Comparison of ENCODE assay signal across 1 cellular context in the genomic region with DNA sequence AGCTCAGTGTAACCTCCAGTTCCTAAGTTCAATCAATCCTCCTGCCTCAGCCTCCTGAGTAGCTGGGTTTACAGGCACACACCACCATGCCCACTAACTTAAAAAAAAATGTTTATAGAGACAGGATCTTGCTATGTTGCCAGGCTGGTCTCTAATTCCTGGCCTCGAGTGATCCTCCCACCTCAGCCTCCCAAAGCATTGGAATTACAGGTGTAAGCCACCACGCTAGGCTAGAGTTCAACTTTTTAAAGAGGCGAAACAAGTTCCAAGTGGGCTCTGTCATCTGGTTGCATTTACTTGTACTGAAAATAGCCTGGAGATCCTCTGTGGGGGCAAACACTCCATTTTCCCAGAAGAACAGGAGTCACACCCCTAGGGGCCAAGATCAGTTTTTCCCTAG.
TF ChIP-seq lines count a peak whose summit lies in the region.

No MANE protein-coding gene starts in this region.

TF ChIP-seq in IMR-90, 13 proteins besides CTCF, POLR2A, EP300 and RAD21:
- TF ChIP-seq RFX5 (IDR thresholded peaks at IDR 0.05; ENCODE audit: low read depth, low read length) (no peak), MXI1 (IDR thresholded peaks at IDR 0.05; ENCODE audit: borderline replicate concordance, low read depth, low read length) (no peak)
